In the genomic region with DNA sequence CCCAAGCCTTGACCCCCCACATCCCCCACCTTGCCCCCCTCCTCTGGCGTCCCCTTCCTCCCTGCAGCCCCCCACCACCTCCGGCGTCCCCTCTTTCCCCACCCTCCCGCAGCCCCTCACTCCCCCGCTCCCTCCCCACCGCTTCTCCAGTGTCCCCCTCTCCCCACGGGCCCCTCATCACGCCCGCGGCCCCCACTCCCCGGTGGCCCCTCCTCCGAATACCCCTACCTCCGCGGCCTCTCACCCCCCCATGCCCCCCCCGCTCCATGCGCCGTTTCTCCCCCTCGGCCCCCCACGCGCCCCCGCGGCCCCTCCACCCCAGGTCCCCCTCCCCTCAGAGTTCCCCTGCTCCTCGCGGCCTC, we compare ENCODE assay signal across 13 cellular contexts. TPM values are rescaled to one million over a fixed set of nuclear protein-coding genes. Genes with fewer than 3 reads are reported as not detected.
"Had no signal": no experiment of that assay in that cellular context is flagged by ENCODE, and none has a peak within 500 bp of the region (broad histone marks: within the 10 kb centered on the region; RNA-seq: fewer than 3 reads in every experiment).

No MANE protein-coding gene starts in this region.

- H3K27ac ChIP-seq: coronary artery, dorsolateral prefrontal cortex, gastrocnemius medialis, heart right ventricle, left lung, lower lobe of right lung had no signal

- H3K36me3 ChIP-seq: esophagus squamous epithelium, gastrocnemius medialis, heart right ventricle, left lung, lower lobe of right lung had no signal

- H3K9me3 Mint-ChIP-seq: memory B cell had no signal

- H3K9me3 ChIP-seq: esophagus squamous epithelium, gastrocnemius medialis, heart right ventricle, left lung, lower lobe of right lung had no signal

- DNase-seq: esophagus squamous epithelium, foreskin melanocyte, gastrocnemius medialis, hippocampal formation, left cardiac atrium, lower lobe of right lung, midbrain had no signal

- H3K27ac Mint-ChIP-seq: memory B cell had no signal

- H3K4me1 ChIP-seq: gastrocnemius medialis, heart right ventricle, left lung, lower lobe of right lung had no signal

- ATAC-seq: gastrocnemius medialis had no signal

RNA-seq across cellular contexts. Expression of gene SPON2, which starts 59.6 kb away (rescaled TPM):
- total RNA-seq: endothelial cell of umbilical vein had no signal
